In the genomic region with DNA sequence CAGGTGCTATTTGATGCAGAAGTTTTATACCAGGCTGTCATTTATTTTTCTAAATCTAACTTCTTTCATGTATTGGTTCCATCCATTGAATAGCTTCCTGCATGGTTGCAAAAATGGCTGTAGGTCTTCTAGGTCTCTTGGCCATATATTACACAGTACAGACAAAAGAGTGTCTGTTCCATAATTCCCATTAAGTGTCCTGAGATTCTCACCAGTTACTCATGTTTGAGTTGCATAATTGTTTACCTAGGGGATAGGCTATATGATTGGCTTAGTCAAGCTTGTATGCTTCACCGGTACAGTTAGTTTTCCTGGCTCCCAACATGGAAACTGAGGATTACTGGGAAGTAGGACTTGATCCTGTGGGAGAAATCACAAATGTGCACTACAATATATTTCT, we compare ENCODE assay signal across 25 cellular contexts.
"Had no signal": no experiment of that assay in that cellular context is flagged by ENCODE, and none has a peak within 500 bp of the region (broad histone marks: within the 10 kb centered on the region; RNA-seq: fewer than 3 reads in every experiment).

No MANE protein-coding gene starts in this region.

- H3K4me3 ChIP-seq: dorsolateral prefrontal cortex, esophagus muscularis mucosa, heart right ventricle, left lung, neural progenitor cell, prostate gland, right atrium auricular region, sigmoid colon, testis, tibial artery had no signal

- H3K27ac ChIP-seq: dorsolateral prefrontal cortex, epithelial cell of prostate, esophagus muscularis mucosa, heart right ventricle, left lung, neural progenitor cell, prostate gland, right atrium auricular region, sigmoid colon, testis, tibial artery had no signal

- H3K4me1 ChIP-seq: esophagus muscularis mucosa, heart right ventricle, left lung, neural progenitor cell, prostate gland, right atrium auricular region, sigmoid colon, testis, tibial artery had no signal

- FAIRE-seq: colon, islet of Langerhans had no signal

- ATAC-seq: heart right ventricle; left cardiac atrium; left lung; naive thymus-derived CD4-positive, alpha-beta T cell; stimulated activated memory B cell treated with anti-CD40 and anti-IgM and Interleukin-4, amounts not matched to agents 10 μg/mL and 1 μg/mL and 100 μg/mL, for 72 hours; stimulated activated naive CD8-positive, alpha-beta T cell treated with anti-CD3 and anti-CD28 coated beads, Interleukin-15, Interleukin-2, amounts not matched to agents 100 U/mL and 50 U/mL, for 24 hours had no signal

- H3K4me2 ChIP-seq: neural progenitor cell had no signal

- H2AFZ ChIP-seq: neural progenitor cell had no signal

- DNase-seq: dorsolateral prefrontal cortex; effector CD4-positive, alpha-beta T cell; foreskin melanocyte; glutamatergic neuron; heart right ventricle; hippocampal formation; left cardiac atrium; left lung; mesendoderm; midbrain; naive thymus-derived CD4-positive, alpha-beta T cell; sigmoid colon; stimulated activated CD4-positive, alpha-beta T cell treated with anti-CD3 and anti-CD28 coated beads, Interleukin-4, amount 100 ng/mL, for 4 hours; stimulated activated naive CD8-positive, alpha-beta T cell treated with anti-CD3 and anti-CD28 coated beads, Interleukin-15, Interleukin-2, amounts not matched to agents 100 U/mL and 50 U/mL, for 24 hours; substantia nigra; testis; tibial artery had no signal

- H3K27me3 ChIP-seq: dorsolateral prefrontal cortex, esophagus muscularis mucosa, heart right ventricle, left lung, neural progenitor cell, right atrium auricular region, sigmoid colon, testis, tibial artery had no signal

- H3K36me3 ChIP-seq: esophagus muscularis mucosa, heart right ventricle, left lung, neural progenitor cell, prostate gland, right atrium auricular region, sigmoid colon, tibial artery had no signal

- H3K9ac ChIP-seq: neural progenitor cell had no signal

- H3K9me3 ChIP-seq: prostate gland, testis had no signal
